Comparison of ENCODE assay signal across 10 cellular contexts in genomic region chr2:113124181-113124961, GRCh38. TPM values are rescaled to one million over a fixed set of nuclear protein-coding genes. Genes with fewer than 3 reads are reported as not detected.
DNase-seq lines count a peak whose midpoint lies in the region; ATAC-seq and TF ChIP-seq lines count a peak whose summit lies in the region.
"Had no signal": no experiment of that assay in that cellular context is flagged by ENCODE, and none has a peak within 500 bp of the region (broad histone marks: within the 10 kb centered on the region; RNA-seq: fewer than 3 reads in every experiment).

No MANE protein-coding gene starts in this region.

- no peak for ATAC-seq in GM21723 (IDR thresholded peaks at IDR 0.05; ENCODE audit: unreplicated experiment)

- H3F3A ChIP-seq in Loucy (ENCODE audit: low read depth) = no peaks in the 10 kb centered on the region

- H3K4me3 Mint-ChIP-seq in MCF 10A (ENCODE audit: unreplicated experiment) = no peak overlapping the region

- H4K20me1 ChIP-seq in Loucy (ENCODE audit: insufficient read depth, low read length, poor library complexity, severe bottlenecking) = no peaks in the 10 kb centered on the region

- WGBS in spleen, 5 donors = 25 to 41% (median 29%) methylated on average over 12 of the region's 12 CpGs

- H3K27ac ChIP-seq in breast epithelium (no peak overlapping the region), spleen (peak overlapping the region in 6 of 8 donors; percentile 36 to 92 (median 74))

- H3K27me3 ChIP-seq in breast epithelium (no peaks in the 10 kb centered on the region), Loucy (ENCODE audit: insufficient read depth, low read length, poor library complexity, severe bottlenecking) (no peaks in the 10 kb centered on the region), spleen (replicated peaks in 1 of 7) (peaks cover 0 to 5% (median 0%) of the 10 kb centered on the region in 7 donors)

- POLR2A ChIA-PET in MCF 10A (lab: Yijun Ruan, JAX) = interaction anchor here (0.8 to 1.7 kb wide), 5 partner anchors 10 to 44 kb away, joined by 3 to 4 read pairs (median 3); no protein-coding TSS in a partner anchor

- TF ChIP-seq POLR2A in breast epithelium (IDR thresholded peaks at IDR 0.05) = no peak
- no peak for TF ChIP-seq POLR2A in spleen (IDR thresholded peaks at IDR 0.05)

- no peaks in the 10 kb centered on the region for H3K9me3 Mint-ChIP-seq in MCF 10A (ENCODE audit: unreplicated experiment)

- H3K27ac Mint-ChIP-seq in MCF 10A (ENCODE audit: low read depth, unreplicated experiment) = no peak overlapping the region

- H3K4me1 Mint-ChIP-seq in MCF 10A (ENCODE audit: insufficient read depth, unreplicated experiment) = peaks cover 15% of the 10 kb centered on the region

- H3K4me3 ChIP-seq in breast epithelium (no peak overlapping the region), Loucy (ENCODE audit: low read length, poor library complexity, severe bottlenecking) (peak overlapping the region; percentile 37), spleen (no peak overlapping the region)

- H3K36me3 ChIP-seq in breast epithelium = no peaks in the 10 kb centered on the region
- no peaks in the 10 kb centered on the region for H3K36me3 ChIP-seq in Loucy (ENCODE audit: insufficient read depth, low read length)
- peaks cover 0 to 2% (median 0%) of the 10 kb centered on the region in 6 donors for H3K36me3 ChIP-seq in spleen

- no peaks in the 10 kb centered on the region for H3K9me3 ChIP-seq in breast epithelium
- H3K9me3 ChIP-seq in Loucy (ENCODE audit: insufficient read depth, low read depth, low read length) = no peaks in the 10 kb centered on the region
- H3K9me3 ChIP-seq in spleen = no peaks in the 10 kb centered on the region

- no peaks in the 10 kb centered on the region for H3K9me2 ChIP-seq in Loucy (replicated peaks; ENCODE audit: low read depth, low read length)

- H3K27me3 Mint-ChIP-seq in MCF 10A (ENCODE audit: insufficient read depth, unreplicated experiment) = no peaks in the 10 kb centered on the region

- peak overlapping the region; percentile 56 for H3K4me2 ChIP-seq in Loucy (ENCODE audit: low read depth, low read length, poor library complexity, severe bottlenecking)

- DNase-seq in MCF 10A (ENCODE audit: unreplicated experiment) = peak; percentile 66
- DNase-seq in breast epithelium (ENCODE audit: low spot score in 2 of 2) = no peak
- DNase-seq in dermis blood vessel endothelial cell = peak; percentile 28
- DNase-seq in spleen = no peak
- no peak for DNase-seq in NCI-H345 treated with DMSO at 0.1 percent for 48 hours (lab: John Stamatoyannopoulos, UW; ENCODE audit: unreplicated experiment)
- DNase-seq in stimulated activated CD8-positive, alpha-beta memory T cell treated with anti-CD3 and anti-CD28 coated beads, Interleukin-4, amount 100 ng/mL, for 48 hours = no peak
- DNase-seq: DND-41 had no signal

- no peaks in the 10 kb centered on the region for H3K36me3 Mint-ChIP-seq in MCF 10A (ENCODE audit: insufficient read depth, unreplicated experiment)

- CTCF ChIA-PET in MCF 10A (lab: Yijun Ruan, JAX) = interaction anchor here (0.6 to 4.6 kb wide), 7 partner anchors 9 to 266 kb away, joined by 3 to 36 read pairs (median 5); no protein-coding TSS in a partner anchor

- H3K4me1 ChIP-seq in breast epithelium (no peaks in the 10 kb centered on the region), Loucy (ENCODE audit: insufficient read depth, low read length, poor library complexity, severe bottlenecking) (peaks cover 15% of the 10 kb centered on the region), spleen (peaks cover 0 to 55% (median 17%) of the 10 kb centered on the region in 6 donors)

- no TSS peak for BruUV-seq in MCF 10A (replicated peaks; lab: Mats Ljungman, UMichigan)

- intact Hi-C loops in MCF 10A (cut with micrococcal nuclease) = no loop called here
- intact Hi-C loops in breast epithelium (cut with DNase I; ENCODE audit: low total_unique reads) = no loop called here
- intact Hi-C loops in spleen (cut with DNase I; ENCODE audit: low total_unique reads) = no loop called here

- H2AFZ ChIP-seq in Loucy (ENCODE audit: low read length) = no peak overlapping the region

- no peak for TF ChIP-seq CTCF in MCF 10A (IDR thresholded peaks at IDR 0.05; ENCODE audit: unreplicated experiment)
- no peak for TF ChIP-seq CTCF in breast epithelium (IDR thresholded peaks at IDR 0.05)
- no peak for TF ChIP-seq CTCF in Loucy (conservative IDR thresholded peaks at IDR 0.05; ENCODE audit: low read length)
- TF ChIP-seq CTCF in spleen (IDR thresholded peaks at IDR 0.05 in 8 of 11, conservative IDR thresholded peaks at IDR 0.05 in 3 of 11) = no peak

- no peak overlapping the region for H3K9ac ChIP-seq in Loucy (ENCODE audit: low read depth, low read length, poor library complexity, severe bottlenecking)

- no peaks in the 10 kb centered on the region for H3K79me2 ChIP-seq in Loucy (ENCODE audit: insufficient read depth, low read length)

RNA-seq across cellular contexts. Expression of gene IL1RN, which starts 3.0 kb away (rescaled TPM):
- total RNA-seq in MCF 10A (2022) (0.39 TPM in 1 of 2 replicates, not detected in the other), breast epithelium (1 to 10 TPM in 2 of 3 donors, under 1 TPM in 1; 0.66 to 3.8 (median 1.6) TPM), dermis blood vessel endothelial cell (under 0.01 TPM in 1 of 2 replicates, not detected in the other), spleen (10 to 100 TPM in 6 of 7 donors, 1 to 10 TPM in 1; 6.3 to 53.9 (median 21.2) TPM)
- polyA plus RNA-seq in spleen = 10 to 100 TPM in 1 of 3 donors, 1 to 10 TPM in 2; 1.9 to 11.1 (median 5.9) TPM

RNA-seq across cellular contexts. Expression of gene PSD4, which starts 49.4 kb away (rescaled TPM):
- total RNA-seq in MCF 10A (2022) (9.6 and 13.2 TPM in 2 replicates), breast epithelium (10 to 100 TPM in 2 of 3 donors, 1 to 10 TPM in 1; 4.3 to 61.2 (median 40.3) TPM), dermis blood vessel endothelial cell (0.34 and 0.79 TPM in 2 replicates), spleen (100 to 1,000 TPM in 4 of 7 donors, 10 to 100 TPM in 3; 73.1 to 154 (median 106) TPM)
- polyA plus RNA-seq in spleen = 10 to 100 TPM; 43.9 to 75.8 (median 74.3) TPM

RNA-seq across cellular contexts. Expression of gene IL1F10, which starts 56.6 kb away (rescaled TPM):
- total RNA-seq in MCF 10A (2022) (not detected in 2 replicates), breast epithelium (not detected), dermis blood vessel endothelial cell (not detected in 2 replicates), spleen (not detected)
- not detected for polyA plus RNA-seq in spleen
- total RNA-seq: urinary bladder had no signal
- polyA plus RNA-seq: urinary bladder had no signal

Comparison
In these comparisons a context has a peak if more than half of its experiments do, and no peak if none do; other contexts are left out.
1. DNase-seq: peak in MCF 10A (single experiment) and dermis blood vessel endothelial cell (single experiment); none in breast epithelium (0 of 2), spleen (single experiment), NCI-H345 treated with DMSO at 0.1 percent for 48 hours (single experiment) and stimulated activated CD8-positive, alpha-beta memory T cell treated with anti-CD3 and anti-CD28 coated beads, Interleukin-4, amount 100 ng/mL, for 48 hours (single experiment).
2. H3K27ac ChIP-seq: peak in spleen (6 of 8); none in breast epithelium (0 of 2).